Comparison of ENCODE assay signal across 11 cellular contexts in genomic region chr3:187713504-187713903, GRCh38. TPM values are rescaled to one million over a fixed set of nuclear protein-coding genes. Genes with fewer than 3 reads are reported as not detected.
DNase-seq lines count a peak whose midpoint lies in the region; ATAC-seq and TF ChIP-seq lines count a peak whose summit lies in the region.
"Had no signal": no experiment of that assay in that cellular context is flagged by ENCODE, and none has a peak within 500 bp of the region (broad histone marks: within the 10 kb centered on the region; RNA-seq: fewer than 3 reads in every experiment).

No MANE protein-coding gene starts in this region.

- peak; percentile 92 for ATAC-seq in activated CD4-positive, alpha-beta T cell treated with anti-CD3 and anti-CD28 coated beads for 36 hours
- ATAC-seq in natural killer cell treated with Interleukin-12 subunit alpha and Interleukin-12 subunit beta and Interleukin-15 and Interleukin-18, amount 100 ng/mL, for 72 hours = peak; percentile 65 to 74
- no peak for ATAC-seq in HG03571 (IDR thresholded peaks at IDR 0.05; ENCODE audit: unreplicated experiment)

- no peaks in the 10 kb centered on the region for H3K27me3 Mint-ChIP-seq in activated CD4-positive, alpha-beta T cell treated with anti-CD3 and anti-CD28 coated beads for 36 hours
- H3K27me3 Mint-ChIP-seq in natural killer cell treated with Interleukin-12 subunit alpha and Interleukin-12 subunit beta and Interleukin-15 and Interleukin-18, amount 100 ng/mL, for 72 hours = peaks cover 0 to 2% of the 10 kb centered on the region in 2 donors

- DNase-seq in activated CD4-positive, alpha-beta T cell treated with anti-CD3 and anti-CD28 coated beads for 36 hours = peak; percentile 16
- no peak for DNase-seq in activated CD4-positive, alpha-beta T cell treated with anti-CD3 and anti-CD28 coated beads, Interleukin-2, amount 50 U/mL, for 1 hour
- DNase-seq in NCI-H524 treated with DMSO at 0.1 percent for 48 hours (lab: John Stamatoyannopoulos, UW) = peak; percentile 4
- DNase-seq in cardiac fibroblast (ENCODE audit: low read depth in 2 of 2) = peak; percentile 46 to 68
- DNase-seq in natural killer cell treated with Interleukin-12 subunit alpha and Interleukin-12 subunit beta and Interleukin-15 and Interleukin-18, amount 100 ng/mL, for 72 hours (ENCODE audit: low spot score) = no peak
- no peak for DNase-seq in NCI-H146 treated with DMSO at 0.1 percent for 48 hours (lab: John Stamatoyannopoulos, UW; ENCODE audit: unreplicated experiment)
- DNase-seq in medulla oblongata (ENCODE audit: extremely low spot score) = no peak
- DNase-seq: activated CD4-positive, alpha-beta T cell treated with anti-CD3 and anti-CD28 coated beads for 48 hours; effector CD8-positive, alpha-beta T cell; stimulated activated CD8-positive, alpha-beta memory T cell treated with anti-CD3 and anti-CD28 coated beads, Interleukin-4, amount 100 ng/mL, for 48 hours had no signal

- POLR2A ChIA-PET in activated CD4-positive, alpha-beta T cell treated with anti-CD3 and anti-CD28 coated beads for 36 hours (lab: Charles Lee) = no interaction called here

- no peak for TF ChIP-seq CTCF in cardiac fibroblast (IDR thresholded peaks at IDR 0.05; ENCODE audit: low read depth, low read length)

- H3K36me3 Mint-ChIP-seq in activated CD4-positive, alpha-beta T cell treated with anti-CD3 and anti-CD28 coated beads for 36 hours (ENCODE audit: low read depth) = no peaks in the 10 kb centered on the region
- no peaks in the 10 kb centered on the region for H3K36me3 Mint-ChIP-seq in natural killer cell treated with Interleukin-12 subunit alpha and Interleukin-12 subunit beta and Interleukin-15 and Interleukin-18, amount 100 ng/mL, for 72 hours

- CTCF ChIA-PET in activated CD4-positive, alpha-beta T cell treated with anti-CD3 and anti-CD28 coated beads for 36 hours (lab: Charles Lee) = interaction anchor here (0.9 to 8.2 kb wide), 14 partner anchors 9 to 1435 kb away, joined by 3 to 81 read pairs (median 4); partner anchors contain the start of gene RTP2

- no peak overlapping the region for H3K27ac Mint-ChIP-seq in activated CD4-positive, alpha-beta T cell treated with anti-CD3 and anti-CD28 coated beads for 36 hours
- H3K27ac Mint-ChIP-seq in natural killer cell treated with Interleukin-12 subunit alpha and Interleukin-12 subunit beta and Interleukin-15 and Interleukin-18, amount 100 ng/mL, for 72 hours = no peak overlapping the region

- intact Hi-C loops in activated CD4-positive, alpha-beta T cell treated with anti-CD3 and anti-CD28 coated beads for 36 hours (cut with DNase I, micrococcal nuclease) = no loop called here

- H3K4me1 Mint-ChIP-seq in activated CD4-positive, alpha-beta T cell treated with anti-CD3 and anti-CD28 coated beads for 36 hours = peaks cover 12% of the 10 kb centered on the region
- H3K4me1 Mint-ChIP-seq in natural killer cell treated with Interleukin-12 subunit alpha and Interleukin-12 subunit beta and Interleukin-15 and Interleukin-18, amount 100 ng/mL, for 72 hours (ENCODE audit: low read depth in 2 of 2) = peaks cover 8 to 12% of the 10 kb centered on the region in 2 donors

- no peaks in the 10 kb centered on the region for H3K9me3 Mint-ChIP-seq in activated CD4-positive, alpha-beta T cell treated with anti-CD3 and anti-CD28 coated beads for 36 hours (ENCODE audit: low read depth)
- H3K9me3 Mint-ChIP-seq in natural killer cell treated with Interleukin-12 subunit alpha and Interleukin-12 subunit beta and Interleukin-15 and Interleukin-18, amount 100 ng/mL, for 72 hours = no peaks in the 10 kb centered on the region

- H3K4me3 Mint-ChIP-seq in activated CD4-positive, alpha-beta T cell treated with anti-CD3 and anti-CD28 coated beads for 36 hours = no peak overlapping the region
- H3K4me3 Mint-ChIP-seq in natural killer cell treated with Interleukin-12 subunit alpha and Interleukin-12 subunit beta and Interleukin-15 and Interleukin-18, amount 100 ng/mL, for 72 hours = no peak overlapping the region

- H3K4me3 ChIP-seq in cardiac fibroblast (replicated peaks in 1 of 2; ENCODE audit: low read depth in 2 of 2, low read length in 2 of 2) = no peak overlapping the region

RNA-seq across cellular contexts. Expression of gene RTP2, which starts 11.1 kb away (rescaled TPM):
- not detected for total RNA-seq in activated CD4-positive, alpha-beta T cell treated with anti-CD3 and anti-CD28 coated beads for 36 hours
- total RNA-seq in natural killer cell treated with Interleukin-12 subunit alpha and Interleukin-12 subunit beta and Interleukin-15 and Interleukin-18, amount 100 ng/mL, for 72 hours = not detected

RNA-seq across cellular contexts. Expression of gene BCL6, which starts 31.8 kb away (rescaled TPM):
- 10 to 100 TPM; 42.9 to 52.8 TPM for total RNA-seq in activated CD4-positive, alpha-beta T cell treated with anti-CD3 and anti-CD28 coated beads for 36 hours
- total RNA-seq in natural killer cell treated with Interleukin-12 subunit alpha and Interleukin-12 subunit beta and Interleukin-15 and Interleukin-18, amount 100 ng/mL, for 72 hours = 100 to 1,000 TPM in 1 of 2 donors, 10 to 100 TPM in 1; 67.8 to 158 TPM

RNA-seq across cellular contexts. Expression of gene SST, which starts 43.3 kb away (rescaled TPM):
- total RNA-seq in activated CD4-positive, alpha-beta T cell treated with anti-CD3 and anti-CD28 coated beads for 36 hours = not detected
- not detected for total RNA-seq in natural killer cell treated with Interleukin-12 subunit alpha and Interleukin-12 subunit beta and Interleukin-15 and Interleukin-18, amount 100 ng/mL, for 72 hours

Comparison
In these comparisons a context has a peak if more than half of its experiments do, and no peak if none do; other contexts are left out.
1. DNase-seq: peak in activated CD4-positive, alpha-beta T cell treated with anti-CD3 and anti-CD28 coated beads for 36 hours (single experiment), NCI-H524 treated with DMSO at 0.1 percent for 48 hours (single experiment) and cardiac fibroblast (2 of 2); none in activated CD4-positive, alpha-beta T cell treated with anti-CD3 and anti-CD28 coated beads, Interleukin-2, amount 50 U/mL, for 1 hour (single experiment), natural killer cell treated with Interleukin-12 subunit alpha and Interleukin-12 subunit beta and Interleukin-15 and Interleukin-18, amount 100 ng/mL, for 72 hours (single experiment), NCI-H146 treated with DMSO at 0.1 percent for 48 hours (single experiment) and medulla oblongata (single experiment).